In the genomic region with DNA sequence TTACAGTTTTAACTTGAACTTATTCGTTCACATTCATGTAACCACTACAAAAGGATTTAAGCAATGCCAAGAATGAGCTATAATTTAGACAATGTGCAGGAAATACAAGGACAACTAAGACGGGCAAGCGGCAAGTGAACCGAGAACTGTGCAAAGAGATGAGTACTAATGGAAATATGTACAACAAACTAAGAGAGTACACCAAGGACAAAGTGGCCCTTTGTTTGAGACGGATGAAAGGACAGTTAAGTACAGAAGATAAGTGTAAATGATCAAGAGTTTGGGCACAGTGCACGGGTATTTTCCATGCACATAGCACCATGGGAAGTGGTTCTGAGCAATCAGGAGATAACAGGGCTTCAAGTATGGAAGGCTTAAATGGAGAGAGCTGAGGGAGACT, we compare ENCODE assay signal across 1 cellular context.
TF ChIP-seq lines count a peak whose summit lies in the region.

No MANE protein-coding gene starts in this region.

TF ChIP-seq in HepG2, 621 proteins besides CTCF, POLR2A, EP300 and RAD21 (continued from another document and continues in another):
- TF ChIP-seq STAG1 (CRISPR knock-in tag; IDR thresholded peaks at IDR 0.05): no peak
- peak; percentile 60; the same call in 1 of the 2 replicates for TF ChIP-seq ISL2 (CRISPR knock-in tag; IDR thresholded peaks at IDR 0.05)
- no peak for TF ChIP-seq SOX6 (IDR thresholded peaks at IDR 0.05)
- peak; percentile 82 for TF ChIP-seq SOX6 (CRISPR knock-in tag; IDR thresholded peaks at IDR 0.05)
- no peak for TF ChIP-seq ZNF672 (CRISPR knock-in tag; IDR thresholded peaks at IDR 0.05)
- peak; percentile 30; the same call in 1 of the 2 replicates for TF ChIP-seq NKX3-1 (CRISPR knock-in tag; IDR thresholded peaks at IDR 0.05)
- 0 out of 2 replicates have a peak, but pooled peaks have one; percentile 34 for TF ChIP-seq FOXA3 (CRISPR knock-in tag; IDR thresholded peaks at IDR 0.05)
- TF ChIP-seq FOXJ3 (CRISPR knock-in tag; IDR thresholded peaks at IDR 0.05; ENCODE audit: borderline replicate concordance): 0 out of 2 replicates have a peak, but pooled peaks have one; percentile 38
- TF ChIP-seq, protein P1, sequence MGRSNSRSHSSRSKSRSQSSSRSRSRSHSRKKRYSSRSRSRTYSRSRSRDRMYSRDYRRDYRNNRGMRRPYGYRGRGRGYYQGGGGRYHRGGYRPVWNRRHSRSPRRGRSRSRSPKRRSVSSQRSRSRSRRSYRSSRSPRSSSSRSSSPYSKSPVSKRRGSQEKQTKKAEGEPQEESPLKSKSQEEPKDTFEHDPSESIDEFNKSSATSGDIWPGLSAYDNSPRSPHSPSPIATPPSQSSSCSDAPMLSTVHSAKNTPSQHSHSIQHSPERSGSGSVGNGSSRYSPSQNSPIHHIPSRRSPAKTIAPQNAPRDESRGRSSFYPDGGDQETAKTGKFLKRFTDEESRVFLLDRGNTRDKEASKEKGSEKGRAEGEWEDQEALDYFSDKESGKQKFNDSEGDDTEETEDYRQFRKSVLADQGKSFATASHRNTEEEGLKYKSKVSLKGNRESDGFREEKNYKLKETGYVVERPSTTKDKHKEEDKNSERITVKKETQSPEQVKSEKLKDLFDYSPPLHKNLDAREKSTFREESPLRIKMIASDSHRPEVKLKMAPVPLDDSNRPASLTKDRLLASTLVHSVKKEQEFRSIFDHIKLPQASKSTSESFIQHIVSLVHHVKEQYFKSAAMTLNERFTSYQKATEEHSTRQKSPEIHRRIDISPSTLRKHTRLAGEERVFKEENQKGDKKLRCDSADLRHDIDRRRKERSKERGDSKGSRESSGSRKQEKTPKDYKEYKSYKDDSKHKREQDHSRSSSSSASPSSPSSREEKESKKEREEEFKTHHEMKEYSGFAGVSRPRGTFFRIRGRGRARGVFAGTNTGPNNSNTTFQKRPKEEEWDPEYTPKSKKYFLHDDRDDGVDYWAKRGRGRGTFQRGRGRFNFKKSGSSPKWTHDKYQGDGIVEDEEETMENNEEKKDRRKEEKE (IDR thresholded peaks at IDR 0.05): no peak
- TF ChIP-seq TEF (CRISPR knock-in tag; IDR thresholded peaks at IDR 0.05): no peak
- TF ChIP-seq, protein P2, sequence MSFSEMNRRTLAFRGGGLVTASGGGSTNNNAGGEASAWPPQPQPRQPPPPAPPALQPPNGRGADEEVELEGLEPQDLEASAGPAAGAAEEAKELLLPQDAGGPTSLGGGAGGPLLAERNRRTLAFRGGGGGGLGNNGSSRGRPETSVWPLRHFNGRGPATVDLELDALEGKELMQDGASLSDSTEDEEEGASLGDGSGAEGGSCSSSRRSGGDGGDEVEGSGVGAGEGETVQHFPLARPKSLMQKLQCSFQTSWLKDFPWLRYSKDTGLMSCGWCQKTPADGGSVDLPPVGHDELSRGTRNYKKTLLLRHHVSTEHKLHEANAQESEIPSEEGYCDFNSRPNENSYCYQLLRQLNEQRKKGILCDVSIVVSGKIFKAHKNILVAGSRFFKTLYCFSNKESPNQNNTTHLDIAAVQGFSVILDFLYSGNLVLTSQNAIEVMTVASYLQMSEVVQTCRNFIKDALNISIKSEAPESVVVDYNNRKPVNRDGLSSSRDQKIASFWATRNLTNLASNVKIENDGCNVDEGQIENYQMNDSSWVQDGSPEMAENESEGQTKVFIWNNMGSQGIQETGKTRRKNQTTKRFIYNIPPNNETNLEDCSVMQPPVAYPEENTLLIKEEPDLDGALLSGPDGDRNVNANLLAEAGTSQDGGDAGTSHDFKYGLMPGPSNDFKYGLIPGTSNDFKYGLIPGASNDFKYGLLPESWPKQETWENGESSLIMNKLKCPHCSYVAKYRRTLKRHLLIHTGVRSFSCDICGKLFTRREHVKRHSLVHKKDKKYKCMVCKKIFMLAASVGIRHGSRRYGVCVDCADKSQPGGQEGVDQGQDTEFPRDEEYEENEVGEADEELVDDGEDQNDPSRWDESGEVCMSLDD (CRISPR knock-in tag; IDR thresholded peaks at IDR 0.05; ENCODE audit: borderline replicate concordance): no peak
- 0 out of 2 replicates have a peak, but pooled peaks have one; percentile 31 for TF ChIP-seq AHDC1 (CRISPR knock-in tag; IDR thresholded peaks at IDR 0.05; ENCODE audit: borderline replicate concordance)
- 0 out of 2 replicates have a peak, but pooled peaks have one; percentile 20 for TF ChIP-seq ZNF12 (CRISPR knock-in tag; IDR thresholded peaks at IDR 0.05)
- no peak for TF ChIP-seq NR1H2 (CRISPR knock-in tag; IDR thresholded peaks at IDR 0.05; ENCODE audit: borderline replicate concordance, low read depth)
- peak; percentile 35 for TF ChIP-seq RARA (CRISPR knock-in tag; IDR thresholded peaks at IDR 0.05)
- TF ChIP-seq, protein P3, sequence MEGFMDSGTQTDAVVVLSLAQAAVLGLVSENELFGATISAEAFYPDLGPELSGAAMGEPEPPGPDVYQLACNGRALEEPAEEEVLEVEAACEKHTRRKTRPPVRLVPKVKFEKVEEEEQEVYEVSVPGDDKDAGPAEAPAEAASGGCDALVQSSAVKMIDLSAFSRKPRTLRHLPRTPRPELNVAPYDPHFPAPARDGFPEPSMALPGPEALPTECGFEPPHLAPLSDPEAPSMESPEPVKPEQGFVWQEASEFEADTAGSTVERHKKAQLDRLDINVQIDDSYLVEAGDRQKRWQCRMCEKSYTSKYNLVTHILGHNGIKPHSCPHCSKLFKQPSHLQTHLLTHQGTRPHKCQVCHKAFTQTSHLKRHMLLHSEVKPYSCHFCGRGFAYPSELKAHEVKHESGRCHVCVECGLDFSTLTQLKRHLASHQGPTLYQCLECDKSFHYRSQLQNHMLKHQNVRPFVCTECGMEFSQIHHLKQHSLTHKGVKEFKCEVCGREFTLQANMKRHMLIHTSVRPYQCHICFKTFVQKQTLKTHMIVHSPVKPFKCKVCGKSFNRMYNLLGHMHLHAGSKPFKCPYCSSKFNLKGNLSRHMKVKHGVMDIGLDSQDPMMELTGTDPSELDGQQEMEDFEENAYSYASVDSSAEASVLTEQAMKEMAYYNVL (CRISPR knock-in tag; IDR thresholded peaks at IDR 0.05; ENCODE audit: borderline replicate concordance): peak; percentile 67; the same call in 1 of the 2 replicates
- TF ChIP-seq FOXA1 (IDR thresholded peaks at IDR 0.05): no peak
- TF ChIP-seq FOXA1 (CRISPR knock-in tag; IDR thresholded peaks at IDR 0.05): peak; percentile 69
- TF ChIP-seq TEAD3 (CRISPR knock-in tag; optimal IDR thresholded peaks at IDR 0.05; ENCODE audit: borderline replicate concordance): peak; percentile 57
- TF ChIP-seq, protein P4, sequence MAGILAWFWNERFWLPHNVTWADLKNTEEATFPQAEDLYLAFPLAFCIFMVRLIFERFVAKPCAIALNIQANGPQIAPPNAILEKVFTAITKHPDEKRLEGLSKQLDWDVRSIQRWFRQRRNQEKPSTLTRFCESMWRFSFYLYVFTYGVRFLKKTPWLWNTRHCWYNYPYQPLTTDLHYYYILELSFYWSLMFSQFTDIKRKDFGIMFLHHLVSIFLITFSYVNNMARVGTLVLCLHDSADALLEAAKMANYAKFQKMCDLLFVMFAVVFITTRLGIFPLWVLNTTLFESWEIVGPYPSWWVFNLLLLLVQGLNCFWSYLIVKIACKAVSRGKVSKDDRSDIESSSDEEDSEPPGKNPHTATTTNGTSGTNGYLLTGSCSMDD (CRISPR knock-in tag; IDR thresholded peaks at IDR 0.05): no peak
- no peak for TF ChIP-seq CEBPG (CRISPR knock-in tag; IDR thresholded peaks at IDR 0.05)
- TF ChIP-seq ZBTB7A (CRISPR knock-in tag; IDR thresholded peaks at IDR 0.05): no peak
- TF ChIP-seq KMT2B (CRISPR knock-in tag; IDR thresholded peaks at IDR 0.05): no peak
- no peak for TF ChIP-seq ZNF619 (CRISPR knock-in tag; IDR thresholded peaks at IDR 0.05)
- no peak for TF ChIP-seq ZBTB20 (CRISPR knock-in tag; IDR thresholded peaks at IDR 0.05; ENCODE audit: borderline replicate concordance, low read depth)
- peak; percentile 37; the same call in 1 of the 2 replicates for TF ChIP-seq ELF3 (CRISPR knock-in tag; IDR thresholded peaks at IDR 0.05)
- 0 out of 2 replicates have a peak, but pooled peaks have one; percentile 30 for TF ChIP-seq GATA4 (IDR thresholded peaks at IDR 0.05; ENCODE audit: borderline replicate concordance, low read depth)
- TF ChIP-seq ZMYM2 (CRISPR knock-in tag; IDR thresholded peaks at IDR 0.05): no peak
- TF ChIP-seq HNF4A (CRISPR knock-in tag; IDR thresholded peaks at IDR 0.05): peak; percentile 31; the same call in 1 of the 2 replicates
- peak; percentile 17; the same call in 1 of the 2 replicates for TF ChIP-seq ZNF281 (CRISPR knock-in tag; IDR thresholded peaks at IDR 0.05; ENCODE audit: borderline replicate concordance)
- TF ChIP-seq ZBTB7B (CRISPR knock-in tag; IDR thresholded peaks at IDR 0.05): no peak
- TF ChIP-seq KDM5A (IDR thresholded peaks at IDR 0.05; ENCODE audit: borderline replicate concordance, low read length): no peak
- TF ChIP-seq ZNF3 (CRISPR knock-in tag; IDR thresholded peaks at IDR 0.05): no peak
- no peak for TF ChIP-seq ZFP36L1 (CRISPR knock-in tag; IDR thresholded peaks at IDR 0.05)
- TF ChIP-seq ZNF333 (CRISPR knock-in tag; IDR thresholded peaks at IDR 0.05; ENCODE audit: borderline replicate concordance): no peak
- no peak for TF ChIP-seq ZXDC (CRISPR knock-in tag; IDR thresholded peaks at IDR 0.05)
- peak; percentile 14; the same call in 1 of the 2 replicates for TF ChIP-seq JUNB (CRISPR knock-in tag; IDR thresholded peaks at IDR 0.05; ENCODE audit: borderline replicate concordance)
- TF ChIP-seq JARID2 (CRISPR knock-in tag; IDR thresholded peaks at IDR 0.05; ENCODE audit: insufficient replicate concordance): no peak
- no peak for TF ChIP-seq ZNF326 (CRISPR knock-in tag; IDR thresholded peaks at IDR 0.05; ENCODE audit: borderline replicate concordance)
